Comparison of ENCODE assay signal across 8 cellular contexts in the genomic region with DNA sequence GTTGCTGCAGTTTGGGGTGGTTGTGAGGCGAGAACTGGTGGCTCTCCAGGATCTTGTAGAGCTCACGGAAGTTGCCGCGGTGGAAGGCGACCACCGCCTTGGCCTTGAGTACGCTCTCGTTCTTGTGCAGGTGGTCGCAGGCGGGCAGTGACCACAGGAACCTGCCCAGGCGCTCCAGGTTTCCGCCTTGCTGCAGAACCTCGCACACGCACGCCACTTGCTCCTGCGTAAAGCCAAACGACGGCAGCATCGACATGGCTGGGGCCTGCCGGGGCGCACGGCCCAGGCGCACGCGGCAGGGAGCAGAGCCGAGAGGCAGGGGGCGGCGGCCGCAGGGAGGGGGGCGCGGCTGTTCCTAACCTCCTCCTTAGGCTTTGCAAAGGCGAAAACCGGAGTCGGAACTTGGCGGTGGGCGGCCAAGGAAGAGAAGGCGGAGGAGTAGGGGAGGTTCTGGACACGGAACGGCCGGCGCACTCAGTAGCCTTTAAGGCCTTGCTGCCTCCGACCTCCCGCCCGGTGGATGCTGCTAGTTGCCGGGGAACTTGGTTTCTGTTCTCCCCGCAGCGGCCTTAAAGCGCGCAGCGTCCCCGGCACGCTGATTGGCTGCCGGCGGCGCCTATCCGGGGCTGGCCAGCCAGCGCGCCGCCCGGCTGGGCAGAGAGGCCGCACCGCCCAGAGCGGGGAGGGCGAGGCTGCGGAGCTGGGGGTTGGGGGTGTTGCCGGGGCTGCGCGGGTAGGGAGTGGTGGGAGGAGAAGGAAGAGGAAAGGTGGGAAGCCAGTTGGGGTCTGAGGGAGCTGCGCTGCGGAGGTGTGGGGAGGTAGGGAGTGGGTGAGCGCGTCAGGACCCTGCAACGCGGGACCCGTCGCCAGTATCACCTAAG. TPM values are rescaled to one million over a fixed set of nuclear protein-coding genes. Genes with fewer than 3 reads are reported as not detected.
DNase-seq lines count a peak whose midpoint lies in the region; ATAC-seq and TF ChIP-seq lines count a peak whose summit lies in the region.

A gene (minus strand): TSS at position 544 of the 881 bp plus-strand sequence. CDS start 288 bp downstream, at position 256.

- H3K9me3 Mint-ChIP-seq in CD4-positive, alpha-beta memory T cell = peaks cover 0 to 9% (median 0%) of the 10 kb centered on the region in 8 donors

- no TSS peak for BruUV-seq in Panc1 (replicated peaks; lab: Mats Ljungman, UMichigan)

- DNase-seq in CD4-positive, alpha-beta memory T cell = no peak
- DNase-seq in Kasumi-1 (lab: John Stamatoyannopoulos, UW) (peak; percentile 33 to 36), Panc1 (ENCODE audit: low read depth, low spot score) (no peak), cerebellar cortex (ENCODE audit: low spot score) (peak; percentile 39), kidney glomerular epithelial cell (lab: John Stamatoyannopoulos, UW) (peak; percentile 50)
- peak; percentile 42 for DNase-seq in stimulated activated CD8-positive, alpha-beta memory T cell treated with anti-CD3 and anti-CD28 coated beads, Interleukin-4, amount 100 ng/mL, for 48 hours

- no peak within 1 kb of the TSS for H3K27ac ChIP-seq in CD4-positive, alpha-beta memory T cell (ENCODE audit: low read depth, low read length)
- H3K27ac ChIP-seq in Panc1 (ENCODE audit: low read length) = peak within 1 kb of the TSS; percentile 90

- no peak within 1 kb of the TSS for H3K4me3 ChIP-seq in CD4-positive, alpha-beta memory T cell (ENCODE audit: low read length in 2 of 2)
- peak within 1 kb of the TSS; percentile 69 to 81 for H3K4me3 ChIP-seq in Panc1 (ENCODE audit: low read depth in 2 of 2, low read length in 2 of 2)

- H3K4me1 Mint-ChIP-seq in CD4-positive, alpha-beta memory T cell = peaks cover 26 to 68% (median 49%) of the 10 kb centered on the region in 4 donors

- intact Hi-C loops in CD4-positive, alpha-beta memory T cell (cut with micrococcal nuclease) = no loop called here
- intact Hi-C loops in Panc1 (cut with micrococcal nuclease; ENCODE audit: unreplicated experiment) = loop anchor here (5.0 kb wide), 2 partner anchors 73 to 333 kb away; a partner anchor contains a TSS

- peaks cover 47% of the 10 kb centered on the region for H3K4me1 ChIP-seq in CD4-positive, alpha-beta memory T cell (ENCODE audit: insufficient read depth, low read length)
- peaks cover 29% of the 10 kb centered on the region for H3K4me1 ChIP-seq in Panc1 (ENCODE audit: control insufficient read depth, insufficient read depth, low read length)

- H3K4me3 Mint-ChIP-seq in CD4-positive, alpha-beta memory T cell = peak within 1 kb of the TSS; percentile 35 to 84 (median 64)

- H3K27ac Mint-ChIP-seq in CD4-positive, alpha-beta memory T cell = peak within 1 kb of the TSS in 1 of 7 donors; percentile 2

- CTCF ChIA-PET in CD4-positive, alpha-beta memory T cell (lab: Charles Lee; ENCODE audit: partially characterized antibody) = no interaction called here
- CTCF ChIA-PET in Panc1 (lab: Charles Lee) = interaction anchor here (1.3 kb wide), 1 partner anchor 24 kb away, joined by 3 read pairs; no protein-coding TSS in a partner anchor

- no peaks in the 10 kb centered on the region for H3K36me3 ChIP-seq in CD4-positive, alpha-beta memory T cell (ENCODE audit: insufficient read depth, low read length)
- no peaks in the 10 kb centered on the region; the same call in 1 of the 2 replicates for H3K36me3 ChIP-seq in Panc1 (ENCODE audit: control insufficient read depth, insufficient read depth, low read length)

- POLR2A ChIA-PET in CD4-positive, alpha-beta memory T cell (lab: Charles Lee; ENCODE audit: partially characterized antibody) = no interaction called here
- POLR2A ChIA-PET in Panc1 (lab: Charles Lee) = no interaction called here

- H3K27me3 Mint-ChIP-seq in CD4-positive, alpha-beta memory T cell = peaks cover 69 to 70% of the 10 kb centered on the region in 2 donors

- ATAC-seq in GM19452 (IDR thresholded peaks at IDR 0.05; ENCODE audit: unreplicated experiment) (peak; percentile 58), Panc1 (peak; percentile 93), GM19328 (IDR thresholded peaks at IDR 0.05; ENCODE audit: unreplicated experiment) (no peak)

- in situ Hi-C loops in Panc1 (cut with HindIII; ENCODE audit: low pct_unique_long_range_greater_than_20kb, low sequenced_read_pairs) = no loop called here

- TF ChIP-seq CTCF in Panc1 (IDR thresholded peaks at IDR 0.05) = no peak

- H3K9me3 ChIP-seq in CD4-positive, alpha-beta memory T cell (ENCODE audit: control insufficient read depth in 1 of 2, low read length in 2 of 2) = no peaks in the 10 kb centered on the region
- H3K9me3 ChIP-seq in Panc1 (ENCODE audit: control insufficient read depth, insufficient read depth, low read depth, low read length) = no peaks in the 10 kb centered on the region

- H3K36me3 Mint-ChIP-seq in CD4-positive, alpha-beta memory T cell = peaks cover 0 to 4% of the 10 kb centered on the region in 2 donors

- peaks cover 72% of the 10 kb centered on the region for H3K27me3 ChIP-seq in CD4-positive, alpha-beta memory T cell (ENCODE audit: insufficient read depth, low read length)
- no peaks in the 10 kb centered on the region for H3K27me3 ChIP-seq in Panc1 (ENCODE audit: control insufficient read depth, insufficient read depth, low read length)

RNA-seq across cellular contexts. Expression of the gene that starts here (rescaled TPM):
- total RNA-seq in CD4-positive, alpha-beta memory T cell = not detected
- polyA plus RNA-seq in CD4-positive, alpha-beta memory T cell = not detected
- 7.4 TPM for total RNA-seq in Panc1 (2021; ENCODE audit: unreplicated experiment)
- polyA plus RNA-seq in Panc1 (2012; ENCODE audit: insufficient read length) = 6.2 TPM

Comparison
In these comparisons a context has a peak if more than half of its experiments do, and no peak if none do; other contexts are left out.
1. DNase-seq: peak in Kasumi-1 (2 of 2), cerebellar cortex (single experiment), kidney glomerular epithelial cell (single experiment) and stimulated activated CD8-positive, alpha-beta memory T cell treated with anti-CD3 and anti-CD28 coated beads, Interleukin-4, amount 100 ng/mL, for 48 hours (single experiment); none in CD4-positive, alpha-beta memory T cell (0 of 5) and Panc1 (single experiment).
2. H3K4me3 ChIP-seq: peak in Panc1 (2 of 2); none in CD4-positive, alpha-beta memory T cell (0 of 2).